In the genomic region with DNA sequence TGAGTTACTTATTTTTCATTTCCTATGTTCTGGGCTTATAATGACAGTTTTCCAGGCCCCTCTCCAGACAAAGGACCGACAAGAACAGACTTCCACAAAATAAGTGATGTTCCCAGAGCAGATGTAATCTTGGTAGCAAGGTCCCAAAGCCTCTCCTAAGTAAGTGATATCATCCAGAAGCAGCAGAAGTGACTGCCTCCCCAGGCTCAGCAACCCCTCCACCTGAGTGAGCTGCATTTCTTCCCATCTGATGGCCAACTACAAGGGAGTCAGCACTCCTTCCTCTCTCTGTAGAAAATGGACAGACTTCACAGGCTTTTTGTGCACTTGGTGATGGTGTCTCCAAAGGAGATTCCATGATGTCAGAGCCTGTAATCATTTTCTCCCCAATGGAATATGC, we compare ENCODE assay signal across 22 cellular contexts. TPM values are rescaled to one million over a fixed set of nuclear protein-coding genes. Genes with fewer than 3 reads are reported as not detected.
"Had no signal": no experiment of that assay in that cellular context is flagged by ENCODE, and none has a peak within 500 bp of the region (broad histone marks: within the 10 kb centered on the region; RNA-seq: fewer than 3 reads in every experiment).

No MANE protein-coding gene starts in this region.

- H3K27me3 Mint-ChIP-seq: activated CD4-positive, alpha-beta memory T cell treated with anti-CD3 and anti-CD28 coated beads for 36 hours; activated naive CD4-positive, alpha-beta T cell treated with anti-CD3 and anti-CD28 coated beads, Interleukin-2, amount 10 ng/mL, durations not matched to agents 7 days and 5 days; activated naive CD8-positive, alpha-beta T cell treated with anti-CD3 and anti-CD28 coated beads, Interleukin-2, amount 50 U/mL, for 24 hours; T-helper 17 cell had no signal

- H3K4me1 Mint-ChIP-seq: activated naive CD8-positive, alpha-beta T cell treated with anti-CD3 and anti-CD28 coated beads, Interleukin-2, amount 50 U/mL, for 24 hours; natural killer cell; T-helper 17 cell had no signal

- H3K36me3 Mint-ChIP-seq: activated naive CD4-positive, alpha-beta T cell treated with anti-CD3 and anti-CD28 coated beads, Interleukin-2, amount 10 ng/mL, durations not matched to agents 7 days and 5 days had no signal

- H3K36me3 ChIP-seq: esophagus squamous epithelium, gastrocnemius medialis, heart left ventricle, lower lobe of right lung, pancreas, thyroid gland had no signal

- H3K9me3 Mint-ChIP-seq: activated naive CD4-positive, alpha-beta T cell treated with anti-CD3 and anti-CD28 coated beads, Interleukin-2, amount 10 ng/mL, durations not matched to agents 7 days and 5 days; activated naive CD8-positive, alpha-beta T cell treated with anti-CD3 and anti-CD28 coated beads, Interleukin-2, amount 50 U/mL, for 24 hours had no signal

- H3K4me3 ChIP-seq: body of pancreas, esophagus squamous epithelium, gastrocnemius medialis, heart left ventricle, lower lobe of right lung, pancreas, thyroid gland had no signal

- H3K4me3 Mint-ChIP-seq: activated CD4-positive, alpha-beta memory T cell treated with anti-CD3 and anti-CD28 coated beads for 36 hours; activated naive CD4-positive, alpha-beta T cell treated with anti-CD3 and anti-CD28 coated beads, Interleukin-2, amount 10 ng/mL, durations not matched to agents 7 days and 5 days; activated naive CD8-positive, alpha-beta T cell treated with anti-CD3 and anti-CD28 coated beads, Interleukin-2, amount 50 U/mL, for 24 hours; natural killer cell; T-helper 17 cell had no signal

- H3K27ac ChIP-seq: body of pancreas, esophagus squamous epithelium, gastrocnemius medialis, heart left ventricle, lower lobe of right lung, pancreas, thyroid gland had no signal

- H3K9me3 ChIP-seq: body of pancreas, esophagus squamous epithelium, gastrocnemius medialis, heart left ventricle, lower lobe of right lung, pancreas, thyroid gland had no signal

- FAIRE-seq: kidney, pancreas had no signal

- DNase-seq: activated CD4-positive, alpha-beta memory T cell treated with anti-CD3 and anti-CD28 coated beads for 36 hours; activated CD4-positive, alpha-beta T cell treated with anti-CD3 and anti-CD28 coated beads for 48 hours; activated naive CD4-positive, alpha-beta T cell treated with anti-CD3 and anti-CD28 coated beads, Interleukin-2, amount 10 ng/mL, durations not matched to agents 7 days and 5 days; activated naive CD8-positive, alpha-beta T cell treated with anti-CD3 and anti-CD28 coated beads, Interleukin-2, amount 50 U/mL, for 24 hours; activated T-cell treated with anti-CD3 and anti-CD28 coated beads, Interleukin-2, amount 50 U/mL, for 48 hours; body of pancreas; central memory CD4-positive, alpha-beta T cell; effector memory CD4-positive, alpha-beta T cell; esophagus squamous epithelium; gastrocnemius medialis; heart left ventricle; kidney; lower lobe of right lung; midbrain; natural killer cell; pancreas; right cardiac atrium; stimulated activated CD4-positive, alpha-beta T cell treated with anti-CD3 and anti-CD28 coated beads, Interleukin-4, amount 100 ng/mL, for 24 hours; stimulated activated naive CD8-positive, alpha-beta T cell treated with anti-CD3 and anti-CD28 coated beads, Interleukin-15, Interleukin-2, amounts not matched to agents 100 U/mL and 50 U/mL, for 24 hours; SW 1271; T-helper 17 cell; thyroid gland had no signal

- H3K27ac Mint-ChIP-seq: activated CD4-positive, alpha-beta memory T cell treated with anti-CD3 and anti-CD28 coated beads for 36 hours; activated naive CD4-positive, alpha-beta T cell treated with anti-CD3 and anti-CD28 coated beads, Interleukin-2, amount 10 ng/mL, durations not matched to agents 7 days and 5 days; activated naive CD8-positive, alpha-beta T cell treated with anti-CD3 and anti-CD28 coated beads, Interleukin-2, amount 50 U/mL, for 24 hours; natural killer cell; T-helper 17 cell had no signal

- H3K27me3 ChIP-seq: body of pancreas, esophagus squamous epithelium, gastrocnemius medialis, heart left ventricle, pancreas, thyroid gland had no signal

RNA-seq across cellular contexts. Expression of gene SEMA6A, which starts 57.1 kb away (rescaled TPM):
- total RNA-seq: activated CD4-positive, alpha-beta memory T cell treated with anti-CD3 and anti-CD28 coated beads for 36 hours; natural killer cell had no signal
